Comparison of ENCODE assay signal across 1 cellular context in the genomic region with DNA sequence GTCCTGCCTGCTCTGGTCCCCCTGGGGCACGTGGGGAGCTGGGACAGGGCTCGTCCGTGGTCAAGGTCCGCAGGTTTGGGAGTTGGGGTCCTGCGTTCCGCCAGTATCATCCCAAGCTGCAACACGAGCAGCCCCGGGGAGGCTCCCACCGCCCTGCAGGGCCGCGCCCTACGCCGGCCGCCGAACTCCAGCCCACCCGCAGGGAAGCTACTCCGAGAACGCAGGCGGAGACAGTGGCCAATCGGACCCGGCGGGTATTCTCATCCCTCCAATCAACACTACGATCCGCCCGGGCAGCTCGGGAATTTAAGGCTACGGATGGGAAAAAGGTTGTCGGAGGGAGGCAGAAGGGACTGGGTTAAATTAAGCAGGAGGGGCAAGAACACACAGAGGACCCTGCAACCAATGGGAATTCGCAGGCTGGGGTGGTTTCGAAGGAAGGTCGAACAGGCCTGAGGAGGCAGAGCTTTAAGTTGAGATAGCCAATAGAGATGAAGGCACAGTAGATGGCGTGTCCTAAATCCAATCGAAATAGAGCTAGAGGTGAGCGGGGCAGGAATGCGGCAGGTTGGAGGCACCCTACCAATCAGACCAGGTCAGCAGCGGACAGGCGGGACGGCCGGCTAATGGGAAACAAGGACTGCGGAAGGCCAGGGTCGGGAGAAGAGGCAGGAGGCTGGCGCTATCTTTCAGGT.
A peak's percentile ranks its signal among the peaks of the same experiment; 100 is the strongest.
TF ChIP-seq lines count a peak whose summit lies in the region.

No MANE protein-coding gene starts in this region.

TF ChIP-seq in endothelial cell of umbilical vein, 7 proteins besides CTCF, POLR2A, EP300 and RAD21:
- TF ChIP-seq GATA2 (IDR thresholded peaks at IDR 0.05; ENCODE audit: insufficient read depth, insufficient read length, low read depth, low read length): no peak
- TF ChIP-seq, protein P1, sequence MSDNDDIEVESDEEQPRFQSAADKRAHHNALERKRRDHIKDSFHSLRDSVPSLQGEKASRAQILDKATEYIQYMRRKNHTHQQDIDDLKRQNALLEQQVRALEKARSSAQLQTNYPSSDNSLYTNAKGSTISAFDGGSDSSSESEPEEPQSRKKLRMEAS (IDR thresholded peaks at IDR 0.05; ENCODE audit: insufficient read depth, insufficient read length): peak; percentile 8
